Comparison of ENCODE assay signal across 16 cellular contexts in the genomic region with DNA sequence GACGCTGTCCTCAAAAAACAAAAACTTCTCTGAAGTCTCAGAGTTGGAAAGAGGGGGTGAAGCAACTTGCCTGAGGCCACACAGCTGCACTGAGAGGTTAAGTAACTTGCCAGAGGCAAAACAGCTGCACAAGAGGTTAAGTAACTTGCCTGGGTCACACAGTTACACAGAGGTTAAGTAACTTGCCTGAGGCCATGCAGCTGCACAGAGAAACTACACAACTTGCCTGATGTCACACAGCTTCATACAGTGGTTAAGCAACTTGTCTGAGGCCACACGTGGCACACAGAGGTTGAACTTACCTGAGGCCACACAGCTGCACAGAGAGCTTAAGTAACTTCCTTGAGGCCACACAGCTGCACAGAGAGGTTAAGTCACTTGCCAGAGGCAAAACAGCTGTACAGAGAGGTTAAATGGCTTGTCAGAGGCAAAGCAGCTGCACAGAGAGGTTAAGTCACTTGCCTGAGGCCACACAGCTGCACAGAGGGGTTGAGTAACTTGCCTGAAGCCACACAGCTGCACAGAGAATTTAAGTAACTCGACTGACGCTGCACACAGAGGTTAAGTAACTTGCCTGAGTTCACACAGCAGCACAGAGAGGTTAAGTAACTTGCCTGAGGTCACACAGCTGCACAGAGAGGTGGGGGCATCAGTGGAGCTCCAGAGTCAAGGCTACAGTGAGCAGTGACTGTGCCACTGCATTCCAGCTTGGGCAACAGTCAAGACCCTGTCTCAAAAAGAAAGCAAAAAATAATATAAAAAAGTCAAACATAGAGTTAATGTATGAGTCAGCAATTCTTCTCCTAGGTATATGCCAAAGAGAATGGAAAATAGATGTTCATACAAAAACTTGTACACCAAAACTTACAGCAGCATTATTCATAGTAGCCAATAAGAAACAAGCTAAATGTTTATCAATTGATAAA. TPM values are rescaled to one million over a fixed set of nuclear protein-coding genes. Genes with fewer than 3 reads are reported as not detected.
DNase-seq lines count a peak whose midpoint lies in the region; ATAC-seq and TF ChIP-seq lines count a peak whose summit lies in the region.
"Had no signal": no experiment of that assay in that cellular context is flagged by ENCODE, and none has a peak within 500 bp of the region (broad histone marks: within the 10 kb centered on the region; RNA-seq: fewer than 3 reads in every experiment).

No MANE protein-coding gene starts in this region.

- no peaks in the 10 kb centered on the region for H3K9me3 Mint-ChIP-seq in effector memory CD8-positive, alpha-beta T cell
- H3K9me3 Mint-ChIP-seq: GM23338; stimulated activated naive B cell treated with anti-CD40 and anti-IgM and Interleukin-4, amounts not matched to agents 10 μg/mL and 1 μg/mL and 100 μg/mL, for 72 hours had no signal

- no peaks in the 10 kb centered on the region for H3K36me3 Mint-ChIP-seq in effector memory CD8-positive, alpha-beta T cell (ENCODE audit: insufficient read depth)
- H3K36me3 Mint-ChIP-seq: naive thymus-derived CD4-positive, alpha-beta T cell had no signal

- ATAC-seq in foreskin keratinocyte (peak; percentile 74), GM19395 (IDR thresholded peaks at IDR 0.05; ENCODE audit: unreplicated experiment) (no peak), left ventricle myocardium superior (no peak)
- ATAC-seq in effector memory CD8-positive, alpha-beta T cell (replicated peaks), result no peak
- ATAC-seq: GM23338; naive thymus-derived CD4-positive, alpha-beta T cell; right cardiac atrium; stimulated activated naive B cell treated with anti-CD40 and anti-IgM and Interleukin-4, amounts not matched to agents 10 μg/mL and 1 μg/mL and 100 μg/mL, for 72 hours had no signal

- no peaks in the 10 kb centered on the region for H3K27me3 ChIP-seq in HL-60 (ENCODE audit: insufficient read depth, poor library complexity, severe bottlenecking)
- no peaks in the 10 kb centered on the region for H3K27me3 ChIP-seq in foreskin keratinocyte
- H3K27me3 ChIP-seq: vagina had no signal

- no peak overlapping the region for H3K4me3 Mint-ChIP-seq in effector memory CD8-positive, alpha-beta T cell
- H3K4me3 Mint-ChIP-seq: GM23338; naive thymus-derived CD4-positive, alpha-beta T cell; stimulated activated naive B cell treated with anti-CD40 and anti-IgM and Interleukin-4, amounts not matched to agents 10 μg/mL and 1 μg/mL and 100 μg/mL, for 72 hours had no signal

- H3K27ac ChIP-seq in HL-60 (replicated peaks), result peak overlapping the region; percentile 40
- H3K27ac ChIP-seq in foreskin keratinocyte, result no peak overlapping the region
- H3K27ac ChIP-seq: vagina had no signal

- no peak for TF ChIP-seq CTCF in HL-60 (IDR thresholded peaks at IDR 0.05; ENCODE audit: insufficient read depth, low read length)
- no peak for TF ChIP-seq CTCF in foreskin keratinocyte (conservative IDR thresholded peaks at IDR 0.05)

- H3K27me3 Mint-ChIP-seq in effector memory CD8-positive, alpha-beta T cell, result no peaks in the 10 kb centered on the region
- H3K27me3 Mint-ChIP-seq: naive thymus-derived CD4-positive, alpha-beta T cell had no signal

- intact Hi-C loops in left ventricle myocardium superior (cut with micrococcal nuclease), result no loop called here

- no peak overlapping the region for H3K27ac Mint-ChIP-seq in effector memory CD8-positive, alpha-beta T cell
- H3K27ac Mint-ChIP-seq: GM23338; naive thymus-derived CD4-positive, alpha-beta T cell; stimulated activated naive B cell treated with anti-CD40 and anti-IgM and Interleukin-4, amounts not matched to agents 10 μg/mL and 1 μg/mL and 100 μg/mL, for 72 hours had no signal

- peaks cover 0 to 2% of the 10 kb centered on the region in 2 donors for H3K4me1 Mint-ChIP-seq in effector memory CD8-positive, alpha-beta T cell (ENCODE audit: low read depth in 2 of 2)

- no peak overlapping the region for H3K4me3 ChIP-seq in HL-60 (replicated peaks; ENCODE audit: insufficient read depth, low read length)
- H3K4me3 ChIP-seq: GM23338, vagina had no signal

- DNase-seq in EH (ENCODE audit: low read depth), result peak; percentile 4
- DNase-seq in HL-60 (ENCODE audit: low read depth in 1 of 2, low spot score in 1 of 2), result peak; percentile 88 to 97
- DNase-seq in SIG-M5 treated with dmso at 0.1 percent for 504 hours (lab: John Stamatoyannopoulos, UW; ENCODE audit: unreplicated experiment), result peak; percentile 93
- peak; percentile 86 to 89 for DNase-seq in foreskin keratinocyte
- no peak for DNase-seq in effector memory CD8-positive, alpha-beta T cell
- DNase-seq in left ventricle myocardium superior, result no peak
- DNase-seq: activated CD8-positive, alpha-beta memory T cell treated with anti-CD3 and anti-CD28 coated beads, Interleukin-2, amount 50 U/mL, for 48 hours; C1 segment of cervical spinal cord; GDM1; naive thymus-derived CD4-positive, alpha-beta T cell; NCI-H510A treated with DMSO at 0.1 percent for 48 hours; right cardiac atrium; stimulated activated naive B cell treated with anti-CD40 and anti-IgM and Interleukin-4, amounts not matched to agents 10 μg/mL and 1 μg/mL and 100 μg/mL, for 72 hours had no signal

- H3K4me1 ChIP-seq in foreskin keratinocyte, result no peaks in the 10 kb centered on the region
- H3K4me1 ChIP-seq: vagina had no signal

RNA-seq across cellular contexts. Expression of a gene that starts 12.0 kb away (rescaled TPM):
- total RNA-seq in foreskin keratinocyte, result 38.5 and 43.5 TPM in 2 replicates
- 31.3 and 36.9 TPM in 2 replicates for polyA plus RNA-seq in foreskin keratinocyte
- 50.4 TPM for total RNA-seq in left ventricle myocardium superior

Comparison
In these comparisons a context has a peak if more than half of its experiments do, and no peak if none do; other contexts are left out.
1. DNase-seq: peak in EH (single experiment), HL-60 (2 of 2), SIG-M5 treated with dmso at 0.1 percent for 504 hours (single experiment) and foreskin keratinocyte (2 of 2); none in effector memory CD8-positive, alpha-beta T cell (0 of 3) and left ventricle myocardium superior (single experiment).